Comparison of ENCODE assay signal across 8 cellular contexts in genomic region chr22:50627452-50627913, GRCh38. TPM values are rescaled to one million over a fixed set of nuclear protein-coding genes. Genes with fewer than 3 reads are reported as not detected.
DNase-seq lines count a peak whose midpoint lies in the region; ATAC-seq, FAIRE-seq and TF ChIP-seq lines count a peak whose summit lies in the region.

No MANE protein-coding gene starts in this region.

- DNase-seq in CD4-positive, CD25-positive, alpha-beta regulatory T cell: peak in 1 of 3 donors; percentile 4
- DNase-seq in RWPE2 (ENCODE audit: low spot score): peak; percentile 62
- DNase-seq in naive thymus-derived CD4-positive, alpha-beta T cell: peak in 5 of 9 donors; percentile 13 to 32 (median 22)
- no peak for DNase-seq in frontal cortex (ENCODE audit: low spot score in 2 of 2)
- no peak for DNase-seq in Ammon's horn (ENCODE audit: low spot score)
- DNase-seq in activated CD8-positive, alpha-beta memory T cell treated with anti-CD3 and anti-CD28 coated beads, Interleukin-2, amount 50 U/mL, for 4 hours: no peak

- no peaks in the 10 kb centered on the region for H3K27me3 Mint-ChIP-seq in CD4-positive, CD25-positive, alpha-beta regulatory T cell
- H3K27me3 Mint-ChIP-seq in naive thymus-derived CD4-positive, alpha-beta T cell: no peaks in the 10 kb centered on the region

- ATAC-seq in CD4-positive, CD25-positive, alpha-beta regulatory T cell (ENCODE audit: low read depth in 2 of 2): no peak
- ATAC-seq in GM21737 (IDR thresholded peaks at IDR 0.05; ENCODE audit: unreplicated experiment) (peak; percentile 8), RWPE2 (ENCODE audit: low read depth) (peak; percentile 20)
- ATAC-seq in naive thymus-derived CD4-positive, alpha-beta T cell: no peak

- peak overlapping the region; percentile 47 for H3K9ac ChIP-seq in endocrine pancreas (ENCODE audit: control insufficient read depth, insufficient read depth, low read length)

- H3K27ac Mint-ChIP-seq in CD4-positive, CD25-positive, alpha-beta regulatory T cell: peak overlapping the region; percentile 17 to 65 (median 43)
- peak overlapping the region in 7 of 9 donors; percentile 68 to 91 (median 79) for H3K27ac Mint-ChIP-seq in naive thymus-derived CD4-positive, alpha-beta T cell

- H3K9me3 ChIP-seq in CD4-positive, CD25-positive, alpha-beta regulatory T cell (ENCODE audit: control insufficient read depth in 2 of 2, low read length in 2 of 2): no peaks in the 10 kb centered on the region
- H3K9me3 ChIP-seq in RWPE2 (ENCODE audit: severe bottlenecking) (no peaks in the 10 kb centered on the region), endocrine pancreas (ENCODE audit: control insufficient read depth, low read length) (no peaks in the 10 kb centered on the region)
- no peaks in the 10 kb centered on the region for H3K9me3 ChIP-seq in naive thymus-derived CD4-positive, alpha-beta T cell (ENCODE audit: control insufficient read depth in 2 of 3, low read length in 3 of 3)

- H3K36me3 ChIP-seq in CD4-positive, CD25-positive, alpha-beta regulatory T cell (ENCODE audit: control insufficient read depth, insufficient read depth, low read length): peaks cover 2% of the 10 kb centered on the region
- H3K36me3 ChIP-seq in RWPE2 (ENCODE audit: low read depth) (no peaks in the 10 kb centered on the region), endocrine pancreas (ENCODE audit: control insufficient read depth, insufficient read depth, low read length) (no peaks in the 10 kb centered on the region)
- peaks cover 0 to 18% (median 0%) of the 10 kb centered on the region in 3 experiments for H3K36me3 ChIP-seq in naive thymus-derived CD4-positive, alpha-beta T cell (ENCODE audit: control insufficient read depth in 2 of 3, insufficient read depth in 3 of 3, low read length in 3 of 3)

- peak overlapping the region; percentile 82 to 94 (median 92) for H3K4me3 Mint-ChIP-seq in CD4-positive, CD25-positive, alpha-beta regulatory T cell
- peak overlapping the region; percentile 80 to 99 (median 88) for H3K4me3 Mint-ChIP-seq in naive thymus-derived CD4-positive, alpha-beta T cell

- H3K4me1 ChIP-seq in CD4-positive, CD25-positive, alpha-beta regulatory T cell (ENCODE audit: control insufficient read depth, insufficient read depth, low read length, poor library complexity, severe bottlenecking): peaks cover 35% of the 10 kb centered on the region
- peaks cover 5% of the 10 kb centered on the region for H3K4me1 ChIP-seq in RWPE2 (ENCODE audit: insufficient read depth, poor library complexity, severe bottlenecking)
- H3K4me1 ChIP-seq in endocrine pancreas (ENCODE audit: control insufficient read depth, insufficient read depth, low read length): no peaks in the 10 kb centered on the region
- H3K4me1 ChIP-seq in naive thymus-derived CD4-positive, alpha-beta T cell (ENCODE audit: control insufficient read depth in 2 of 2, insufficient read depth in 2 of 2, low read length in 2 of 2): peaks cover 19 to 22% of the 10 kb centered on the region in 2 donors

- intact Hi-C loops in naive thymus-derived CD4-positive, alpha-beta T cell (cut with micrococcal nuclease): loop anchor here in 1 of 2 donors (1.0 kb wide), 1 partner anchor 154 kb away; no protein-coding TSS in a partner anchor

- no peak for TF ChIP-seq CTCF in RWPE2 (IDR thresholded peaks at IDR 0.05; ENCODE audit: poor library complexity, severe bottlenecking)

- peaks cover 4% of the 10 kb centered on the region for H3K36me3 Mint-ChIP-seq in CD4-positive, CD25-positive, alpha-beta regulatory T cell
- peaks cover 0 to 4% (median 3%) of the 10 kb centered on the region in 5 donors for H3K36me3 Mint-ChIP-seq in naive thymus-derived CD4-positive, alpha-beta T cell

- CTCF ChIA-PET in naive thymus-derived CD4-positive, alpha-beta T cell (lab: Charles Lee): interaction anchor here (1.0 to 1.2 kb wide), 2 partner anchors 102 to 129 kb away, joined by 4 to 5 read pairs; partner anchors contain the start of gene SCO2

- POLR2A ChIA-PET in naive thymus-derived CD4-positive, alpha-beta T cell (lab: Charles Lee): interaction anchor here (1.0 to 2.1 kb wide), 12 partner anchors 8 to 437 kb away, joined by 3 to 8 read pairs (median 4); partner anchors contain the start of genes CHKB, SCO2, SHANK3 and TYMP

- H3K9me3 Mint-ChIP-seq in CD4-positive, CD25-positive, alpha-beta regulatory T cell: peaks cover 0 to 2% (median 0%) of the 10 kb centered on the region in 7 donors
- H3K9me3 Mint-ChIP-seq in naive thymus-derived CD4-positive, alpha-beta T cell: no peaks in the 10 kb centered on the region

- H3K4me1 Mint-ChIP-seq in CD4-positive, CD25-positive, alpha-beta regulatory T cell: peaks cover 0 to 38% (median 15%) of the 10 kb centered on the region in 4 donors
- H3K4me1 Mint-ChIP-seq in naive thymus-derived CD4-positive, alpha-beta T cell: peaks cover 20 to 34% (median 27%) of the 10 kb centered on the region in 7 donors

- no peak for FAIRE-seq in frontal cortex (lab: Jason Lieb, UNC)

- H3K4me3 ChIP-seq in CD4-positive, CD25-positive, alpha-beta regulatory T cell (ENCODE audit: low read depth, low read length): peak overlapping the region; percentile 48
- peak overlapping the region; percentile 90 for H3K4me3 ChIP-seq in RWPE2 (ENCODE audit: severe bottlenecking)
- no peak overlapping the region for H3K4me3 ChIP-seq in endocrine pancreas (ENCODE audit: control insufficient read depth, insufficient read depth, low read length)
- H3K4me3 ChIP-seq in naive thymus-derived CD4-positive, alpha-beta T cell (ENCODE audit: low read length): peak overlapping the region; percentile 77

- peak overlapping the region; percentile 79 for H3K27ac ChIP-seq in CD4-positive, CD25-positive, alpha-beta regulatory T cell (ENCODE audit: insufficient read depth, low read length, poor library complexity, severe bottlenecking)
- H3K27ac ChIP-seq in RWPE2 (ENCODE audit: poor library complexity, severe bottlenecking): peak overlapping the region; percentile 9
- peak overlapping the region; percentile 90 for H3K27ac ChIP-seq in naive thymus-derived CD4-positive, alpha-beta T cell (ENCODE audit: low read depth, low read length)

- H3K27me3 ChIP-seq in CD4-positive, CD25-positive, alpha-beta regulatory T cell (ENCODE audit: control insufficient read depth, insufficient read depth, low read length): no peaks in the 10 kb centered on the region
- H3K27me3 ChIP-seq in RWPE2 (ENCODE audit: insufficient read depth, poor library complexity, severe bottlenecking) (no peaks in the 10 kb centered on the region), endocrine pancreas (ENCODE audit: control insufficient read depth, insufficient read depth, low read length) (no peaks in the 10 kb centered on the region)
- no peaks in the 10 kb centered on the region for H3K27me3 ChIP-seq in naive thymus-derived CD4-positive, alpha-beta T cell (ENCODE audit: control insufficient read depth in 2 of 2, insufficient read depth in 2 of 2, low read length in 2 of 2)

RNA-seq across cellular contexts. Expression of gene ARSA, which starts 0.5 kb away (rescaled TPM):
- total RNA-seq in CD4-positive, CD25-positive, alpha-beta regulatory T cell: 81.3 TPM
- 10 to 100 TPM in 3 of 4 donors, 1 to 10 TPM in 1; 8.0 to 11.3 (median 10.5) TPM for polyA plus RNA-seq in CD4-positive, CD25-positive, alpha-beta regulatory T cell
- 10 to 100 TPM; 64.3 to 96.3 (median 68.7) TPM for total RNA-seq in naive thymus-derived CD4-positive, alpha-beta T cell
- polyA plus RNA-seq in naive thymus-derived CD4-positive, alpha-beta T cell: 10 to 100 TPM in 1 of 2 donors, 1 to 10 TPM in 1; 7.1 to 12.3 TPM
- total RNA-seq in frontal cortex: 4.5 TPM

RNA-seq across cellular contexts. Expression of gene MAPK8IP2, which starts 26.9 kb away (rescaled TPM):
- total RNA-seq in CD4-positive, CD25-positive, alpha-beta regulatory T cell: 0.30 TPM
- not detected for polyA plus RNA-seq in CD4-positive, CD25-positive, alpha-beta regulatory T cell
- total RNA-seq in naive thymus-derived CD4-positive, alpha-beta T cell: under 1 TPM; 0.24 to 0.64 (median 0.38) TPM
- polyA plus RNA-seq in naive thymus-derived CD4-positive, alpha-beta T cell: not detected
- total RNA-seq in frontal cortex: 60.3 TPM

RNA-seq across cellular contexts. Expression of gene CHKB, which starts 44.8 kb away (rescaled TPM):
- 162 TPM for total RNA-seq in CD4-positive, CD25-positive, alpha-beta regulatory T cell
- polyA plus RNA-seq in CD4-positive, CD25-positive, alpha-beta regulatory T cell: 10 to 100 TPM; 39.8 to 51.7 (median 43.4) TPM
- 100 to 1,000 TPM; 121 to 214 (median 191) TPM for total RNA-seq in naive thymus-derived CD4-positive, alpha-beta T cell
- polyA plus RNA-seq in naive thymus-derived CD4-positive, alpha-beta T cell: 10 to 100 TPM; 24.2 to 29.4 TPM
- 28.1 TPM for total RNA-seq in frontal cortex

RNA-seq across cellular contexts. Expression of gene SHANK3, which starts 45.1 kb away (rescaled TPM):
- 0.67 TPM for total RNA-seq in CD4-positive, CD25-positive, alpha-beta regulatory T cell
- not detected for polyA plus RNA-seq in CD4-positive, CD25-positive, alpha-beta regulatory T cell
- total RNA-seq in naive thymus-derived CD4-positive, alpha-beta T cell: under 1 TPM in 3 of 5 experiments, not detected in 2; 0.07 to 0.73 (median 0.16) TPM
- not detected for polyA plus RNA-seq in naive thymus-derived CD4-positive, alpha-beta T cell
- total RNA-seq in frontal cortex: 4.1 TPM

RNA-seq across cellular contexts. Expression of gene CPT1B, which starts 49.3 kb away (rescaled TPM):
- 71.8 TPM for total RNA-seq in CD4-positive, CD25-positive, alpha-beta regulatory T cell
- polyA plus RNA-seq in CD4-positive, CD25-positive, alpha-beta regulatory T cell: under 1 TPM in 3 of 4 donors, not detected in 1; 0.25 to 0.76 (median 0.27) TPM
- total RNA-seq in naive thymus-derived CD4-positive, alpha-beta T cell: 100 to 1,000 TPM in 1 of 5 experiments, 10 to 100 TPM in 4; 43.9 to 108 (median 66.7) TPM
- 1 to 10 TPM in 1 of 2 donors, under 1 TPM in 1; 0.32 to 2.8 TPM for polyA plus RNA-seq in naive thymus-derived CD4-positive, alpha-beta T cell
- total RNA-seq in frontal cortex: 5.7 TPM

Comparison
In these comparisons a context has a peak if more than half of its experiments do, and no peak if none do; other contexts are left out.
1. ATAC-seq: peak in GM21737 (single experiment) and RWPE2 (single experiment); none in CD4-positive, CD25-positive, alpha-beta regulatory T cell (0 of 2) and naive thymus-derived CD4-positive, alpha-beta T cell (single experiment).
2. DNase-seq: peak in RWPE2 (single experiment) and naive thymus-derived CD4-positive, alpha-beta T cell (5 of 9); none in frontal cortex (0 of 2), Ammon's horn (single experiment) and activated CD8-positive, alpha-beta memory T cell treated with anti-CD3 and anti-CD28 coated beads, Interleukin-2, amount 50 U/mL, for 4 hours (single experiment).
3. H3K27ac ChIP-seq: peak in every context shown above with its lines; median percentile 90 in naive thymus-derived CD4-positive, alpha-beta T cell; 79 in CD4-positive, CD25-positive, alpha-beta regulatory T cell; 9 in RWPE2.
4. RNA of gene ARSA, which starts 0.5 kb away (total RNA-seq): 81.3 TPM in CD4-positive, CD25-positive, alpha-beta regulatory T cell (single experiment) and 64.3 to 96.3 TPM in naive thymus-derived CD4-positive, alpha-beta T cell; 4.5 TPM in frontal cortex (single experiment); every median in the first group is over 10 times any median in the second.
5. RNA of gene MAPK8IP2, which starts 26.9 kb away (total RNA-seq): 60.3 TPM in frontal cortex (single experiment); 0.24 to 0.64 TPM in naive thymus-derived CD4-positive, alpha-beta T cell and 0.30 TPM in CD4-positive, CD25-positive, alpha-beta regulatory T cell (single experiment); every median in the first group is over 10 times any median in the second.